Comparison of ENCODE assay signal across 26 cellular contexts in genomic region chr5:120039111-120039510, GRCh38.
"Had no signal": no experiment of that assay in that cellular context is flagged by ENCODE, and none has a peak within 500 bp of the region (broad histone marks: within the 10 kb centered on the region; RNA-seq: fewer than 3 reads in every experiment).

No MANE protein-coding gene starts in this region.

- ATAC-seq: natural killer cell; right cardiac atrium; stimulated activated memory B cell treated with anti-CD40 and anti-IgM and Interleukin-4, amounts not matched to agents 10 μg/mL and 1 μg/mL and 100 μg/mL, for 72 hours; stimulated activated naive CD8-positive, alpha-beta T cell treated with anti-CD3 and anti-CD28 coated beads, Interleukin-15, amount 100 ng/mL, for 72 hours had no signal

- H3K36me3 ChIP-seq: left ventricle myocardium inferior, neural progenitor cell, ovary, prostate gland, sigmoid colon, tibial nerve, uterus had no signal

- H3K9me3 ChIP-seq: ovary, prostate gland, sigmoid colon, tibial nerve, uterus had no signal

- FAIRE-seq: keratinocyte had no signal

- H3K27ac ChIP-seq: left ventricle myocardium inferior, neural progenitor cell, ovary, prostate gland, sigmoid colon, tibial nerve, uterus had no signal

- H3K27me3 ChIP-seq: neural progenitor cell, ovary, sigmoid colon, tibial nerve, uterus had no signal

- H3K4me3 ChIP-seq: left ventricle myocardium inferior, lung, neural progenitor cell, ovary, prostate gland, sigmoid colon, smooth muscle cell, tibial nerve, uterus had no signal

- H3K4me1 ChIP-seq: left ventricle myocardium inferior, neural progenitor cell, prostate gland, sigmoid colon, tibial nerve, uterus had no signal

- DNase-seq: hippocampal formation; left ventricle myocardium inferior; mesendoderm; naive B cell; natural killer cell; nephron progenitor cell; ovary; posterior cingulate gyrus; retina; right cardiac atrium; sigmoid colon; stimulated activated CD4-positive, alpha-beta T cell treated with anti-CD3 and anti-CD28 coated beads, Interleukin-1b, Interleukin-23, amount 100 ng/mL, for 48 hours; stimulated activated CD4-positive, alpha-beta T cell treated with anti-CD3 and anti-CD28 coated beads, Interleukin-2, amount 100 ng/mL, for 48 hours; stimulated activated CD4-positive, alpha-beta T cell treated with anti-CD3 and anti-CD28 coated beads, Interleukin-4, amount 100 ng/mL, for 4 hours; stimulated activated CD8-positive, alpha-beta memory T cell treated with anti-CD3 and anti-CD28 coated beads, Interleukin-4, amount 100 ng/mL, for 48 hours; stimulated activated naive CD4-positive, alpha-beta T cell treated with Interleukin-2 at 50 U/mL for 16 hours; stimulated activated naive CD8-positive, alpha-beta T cell treated with anti-CD3 and anti-CD28 coated beads, Interleukin-15, amount 100 ng/mL, for 72 hours; substantia nigra; uterus had no signal
